9 cellular contexts compared by ENCODE assay signal in genomic region chr12:56449622-56449984, GRCh38. TPM values are rescaled to one million over a fixed set of nuclear protein-coding genes. Genes with fewer than 3 reads are reported as not detected.
DNase-seq lines count a peak whose midpoint lies in the region; TF ChIP-seq lines count a peak whose summit lies in the region.
"Had no signal": no experiment of that assay in that cellular context is flagged by ENCODE, and none has a peak within 500 bp of the region (broad histone marks: within the 10 kb centered on the region; RNA-seq: fewer than 3 reads in every experiment).

No MANE protein-coding gene starts in this region.

- no peaks in the 10 kb centered on the region for H3K36me3 ChIP-seq in liver (ENCODE audit: control insufficient read depth in 4 of 4, insufficient read depth in 3 of 4, low read depth in 1 of 4, low read length in 3 of 4)

- H3K27ac ChIP-seq in angular gyrus (ENCODE audit: low read depth, low read length) (peak overlapping the region; percentile 88), liver (ENCODE audit: low read depth in 1 of 2, low read length in 2 of 2) (peak overlapping the region; percentile 81 to 92)

- peaks cover 19% of the 10 kb centered on the region for H3K4me1 Mint-ChIP-seq in type B pancreatic cell (ENCODE audit: unreplicated experiment)

- peak overlapping the region; percentile 90 for H3K27ac Mint-ChIP-seq in type B pancreatic cell

- DNase-seq in activated effector memory CD4-positive, alpha-beta T cell treated with anti-CD3 and anti-CD28 coated beads, Interleukin-2, amount 50 U/mL, for 16 hours = peak; percentile 24
- no peak for DNase-seq in activated effector memory CD4-positive, alpha-beta T cell treated with Interleukin-2 at 50 U/mL for 16 hours
- DNase-seq in type B pancreatic cell (ENCODE audit: extremely low spot score, unreplicated experiment) = no peak
- DNase-seq in NCI-H446 treated with DMSO at 0.1 percent for 48 hours (lab: John Stamatoyannopoulos, UW) = no peak
- DNase-seq in NK-92 (lab: John Stamatoyannopoulos, UW; ENCODE audit: unreplicated experiment) = no peak
- no peak for DNase-seq in putamen (ENCODE audit: low spot score)

- H3K9me3 Mint-ChIP-seq in type B pancreatic cell = peaks cover 3% of the 10 kb centered on the region

- peak overlapping the region; percentile 82 to 97 (median 85) for H3K4me3 ChIP-seq in liver (ENCODE audit: low read depth in 1 of 3, low read length in 3 of 3)

- no peaks in the 10 kb centered on the region for H3K27me3 Mint-ChIP-seq in type B pancreatic cell

- peak overlapping the region; percentile 96 for H3K4me3 Mint-ChIP-seq in type B pancreatic cell

- TF ChIP-seq CTCF in liver (IDR thresholded peaks at IDR 0.05; ENCODE audit: low read depth, low read length, missing input control) = no peak
- TF ChIP-seq CTCF in type B pancreatic cell (conservative IDR thresholded peaks at IDR 0.05) = no peak

- peak overlapping the region; percentile 68 to 92 for H3K9ac ChIP-seq in liver (ENCODE audit: low read depth in 1 of 2, low read length in 2 of 2)

- H3K9me3 ChIP-seq in liver (ENCODE audit: control insufficient read depth in 4 of 4, low read length in 3 of 4) = no peaks in the 10 kb centered on the region

- H3K27me3 ChIP-seq in liver (ENCODE audit: control insufficient read depth in 4 of 4, insufficient read depth in 4 of 4, low read length in 3 of 4) = no peaks in the 10 kb centered on the region

- 41% methylated on average over 5 of the region's 5 CpGs for WGBS in liver

- H3K4me1 ChIP-seq in liver (ENCODE audit: control insufficient read depth in 4 of 4, insufficient read depth in 4 of 4, low read length in 3 of 4) = peaks cover 0 to 4% (median 1%) of the 10 kb centered on the region in 4 donors

- TF ChIP-seq RAD21 in liver (IDR thresholded peaks at IDR 0.05) = no peak

- peaks cover 12% of the 10 kb centered on the region for H3K36me3 Mint-ChIP-seq in type B pancreatic cell

TF ChIP-seq in liver, 16 proteins besides CTCF, POLR2A, EP300 and RAD21:
- TF ChIP-seq SP1 (IDR thresholded peaks at IDR 0.05) (no peak), REST (IDR thresholded peaks at IDR 0.05) (no peak), TAF1 (conservative IDR thresholded peaks at IDR 0.05) (no peak), YY1 (IDR thresholded peaks at IDR 0.05) (no peak), NR2F2 (IDR thresholded peaks at IDR 0.05) (no peak), EGR1 (IDR thresholded peaks at IDR 0.05; ENCODE audit: low read depth in 2 of 2) (no peak), JUND (IDR thresholded peaks at IDR 0.05) (no peak), FOXA2 (IDR thresholded peaks at IDR 0.05) (no peak), FOXA1 (IDR thresholded peaks at IDR 0.05) (no peak), ZBTB33 (IDR thresholded peaks at IDR 0.05) (no peak), GABPA (IDR thresholded peaks at IDR 0.05 in 1 of 2, conservative IDR thresholded peaks at IDR 0.05 in 1 of 2) (no peak)

RNA-seq across cellular contexts. Expression of gene TIMELESS, which starts 0.4 kb away (rescaled TPM):
- 10 to 100 TPM; 12.9 to 17.6 TPM for total RNA-seq in liver
- polyA plus RNA-seq in liver = 1 to 10 TPM; 5.1 to 7.8 TPM
- total RNA-seq in type B pancreatic cell (ENCODE audit: low replicate concordance) = 23.0 and 57.4 TPM in 2 replicates

RNA-seq across cellular contexts. Expression of gene MIP, which starts 4.9 kb away (rescaled TPM):
- total RNA-seq in liver = under 1 TPM; 0.09 to 0.50 TPM
- polyA plus RNA-seq in liver = under 1 TPM; 0.28 to 0.60 TPM
- not detected in 2 replicates for total RNA-seq in type B pancreatic cell (ENCODE audit: low replicate concordance)
- total RNA-seq: T-helper 2 cell treated with Interferon-gamma antibody and Interleukin-4, amounts not matched to agents 100 ng/mL and 5 ng/mL, for 36 hours had no signal

RNA-seq across cellular contexts. Expression of gene SPRYD4, which starts 18.8 kb away (rescaled TPM):
- total RNA-seq in liver (1 to 10 TPM; 3.8 to 7.6 TPM), type B pancreatic cell (ENCODE audit: low replicate concordance) (3.7 and 4.8 TPM in 2 replicates)
- 10 to 100 TPM in 1 of 2 donors, 1 to 10 TPM in 1; 7.7 to 13.0 TPM for polyA plus RNA-seq in liver

RNA-seq across cellular contexts. Expression of gene GLS2, which starts 38.4 kb away (rescaled TPM):
- total RNA-seq in liver = 10 to 100 TPM; 42.2 to 53.8 TPM
- polyA plus RNA-seq in liver = 10 to 100 TPM; 28.0 to 53.7 TPM
- total RNA-seq in type B pancreatic cell (ENCODE audit: low replicate concordance) = 6.7 and 7.0 TPM in 2 replicates
